Comparison of ENCODE assay signal across 8 cellular contexts in the genomic region with DNA sequence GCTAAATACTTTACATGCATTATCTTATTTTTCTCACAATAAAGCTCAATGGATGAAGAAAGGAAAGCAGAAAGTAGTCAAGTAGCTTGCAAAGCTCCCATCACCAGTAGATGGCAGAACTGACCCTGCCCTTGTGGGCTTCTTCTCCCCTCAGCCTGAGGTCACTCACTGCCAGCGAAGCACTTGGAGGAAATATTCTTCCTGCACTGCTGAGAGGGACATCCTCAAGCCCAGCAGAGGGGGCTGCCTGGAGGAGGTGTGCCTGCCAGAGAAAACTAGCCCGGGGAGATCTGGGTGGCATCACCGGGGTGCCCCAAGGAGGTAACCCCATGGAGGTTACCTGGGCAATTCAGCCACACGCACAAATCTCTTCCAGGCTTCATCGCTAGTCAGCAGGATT. TPM values are rescaled to one million over a fixed set of nuclear protein-coding genes. Genes with fewer than 3 reads are reported as not detected.
DNase-seq lines count a peak whose midpoint lies in the region; ATAC-seq, FAIRE-seq and TF ChIP-seq lines count a peak whose summit lies in the region.

No MANE protein-coding gene starts in this region.

- H3K27me3 ChIP-seq in HL-60 (ENCODE audit: insufficient read depth, poor library complexity, severe bottlenecking), result no peaks in the 10 kb centered on the region

- no peak for ATAC-seq in HG03039 (IDR thresholded peaks at IDR 0.05; ENCODE audit: unreplicated experiment)
- no peak for ATAC-seq in HG02610 (IDR thresholded peaks at IDR 0.05; ENCODE audit: unreplicated experiment)

- peaks cover 17 to 18% of the 10 kb centered on the region in 2 donors for H3K4me1 ChIP-seq in kidney (ENCODE audit: control insufficient read depth in 1 of 2, insufficient read depth in 1 of 2, low read depth in 1 of 2, low read length in 2 of 2)

- no peak overlapping the region for H3K9ac ChIP-seq in kidney (ENCODE audit: low read length in 2 of 2)

- no peak for FAIRE-seq in D721Med (lab: Jason Lieb, UNC)
- peak; percentile 92 for FAIRE-seq in kidney (lab: Jason Lieb, UNC)

- no peaks in the 10 kb centered on the region for H3K9me3 ChIP-seq in kidney (ENCODE audit: control insufficient read depth in 1 of 2, low read length in 2 of 2)

- TF ChIP-seq CTCF in D721Med (IDR thresholded peaks at IDR 0.05; ENCODE audit: insufficient read depth, missing control alignments), result peak; percentile 54
- TF ChIP-seq CTCF in HL-60 (IDR thresholded peaks at IDR 0.05; ENCODE audit: insufficient read depth, low read length), result peak; percentile 82
- TF ChIP-seq CTCF in cardiac fibroblast (IDR thresholded peaks at IDR 0.05; ENCODE audit: low read depth, low read length), result peak; percentile 78
- TF ChIP-seq CTCF in kidney (IDR thresholded peaks at IDR 0.05; ENCODE audit: borderline replicate concordance, extremely low read depth, insufficient read depth), result peak; percentile 69

- DNase-seq in D721Med (ENCODE audit: insufficient read length, low spot score) (no peak), HL-60 (ENCODE audit: low read depth in 1 of 2, low spot score in 1 of 2) (peak; percentile 27 to 69), T-helper 1 cell (peak in 3 of 5 donors; percentile 8 to 52 (median 32)), cardiac fibroblast (ENCODE audit: low read depth in 2 of 2) (peak; percentile 85 to 87), kidney (no peak)
- peak; percentile 10 to 34 (median 11) for DNase-seq in stimulated activated CD4-positive, alpha-beta T cell treated with anti-CD3 and anti-CD28 coated beads, TNF-alpha, amount 100 ng/mL, for 24 hours (ENCODE audit: low read depth in 3 of 3)

- intact Hi-C loops in kidney (cut with DNase I), result no loop called here

- H3K4me3 ChIP-seq in HL-60 (replicated peaks; ENCODE audit: insufficient read depth, low read length) (no peak overlapping the region), cardiac fibroblast (replicated peaks in 1 of 2; ENCODE audit: low read depth in 2 of 2, low read length in 2 of 2) (no peak overlapping the region), kidney (ENCODE audit: low read length in 2 of 2) (no peak overlapping the region)

- H3K27ac ChIP-seq in HL-60 (replicated peaks) (no peak overlapping the region), kidney (ENCODE audit: low read depth in 2 of 2, low read length in 2 of 2) (no peak overlapping the region)

- H3K36me3 ChIP-seq in kidney (ENCODE audit: control insufficient read depth in 1 of 2, insufficient read depth in 2 of 2, low read length in 2 of 2), result no peaks in the 10 kb centered on the region

RNA-seq across cellular contexts. Expression of gene APOL4, which starts 6.6 kb away (rescaled TPM):
- total RNA-seq in kidney, result 8.7 TPM
- polyA plus RNA-seq in kidney (ENCODE audit: insufficient read depth, low read depth, low replicate concordance), result 6.1 TPM

RNA-seq across cellular contexts. Expression of gene APOL3, which starts 34.4 kb away (rescaled TPM):
- total RNA-seq in kidney, result 43.7 TPM
- 25.1 TPM for polyA plus RNA-seq in kidney (ENCODE audit: insufficient read depth, low read depth, low replicate concordance)

RNA-seq across cellular contexts. Expression of gene APOL2, which starts 44.4 kb away (rescaled TPM):
- 48.8 TPM for total RNA-seq in kidney
- polyA plus RNA-seq in kidney (ENCODE audit: insufficient read depth, low read depth, low replicate concordance), result 34.8 TPM

RNA-seq across cellular contexts. Expression of gene APOL1, which starts 58.0 kb away (rescaled TPM):
- total RNA-seq in kidney, result 160 TPM
- polyA plus RNA-seq in kidney (ENCODE audit: insufficient read depth, low read depth, low replicate concordance), result 51.8 TPM

Comparison
In these comparisons a context has a peak if more than half of its experiments do, and no peak if none do; other contexts are left out.
1. DNase-seq: peak in HL-60 (2 of 2), T-helper 1 cell (3 of 5), cardiac fibroblast (2 of 2) and stimulated activated CD4-positive, alpha-beta T cell treated with anti-CD3 and anti-CD28 coated beads, TNF-alpha, amount 100 ng/mL, for 24 hours (3 of 3); none in D721Med (single experiment) and kidney (single experiment).
2. Peak in every context shown above with its lines, with median percentiles within 50 percentile points of each other: CTCF ChIP-seq.